ENCODE assay signal across 23 cellular contexts in genomic region chr19:36745870-36746269, GRCh38. TPM values are rescaled to one million over a fixed set of nuclear protein-coding genes. Genes with fewer than 3 reads are reported as not detected.
DNase-seq lines count a peak whose midpoint lies in the region; ATAC-seq and TF ChIP-seq lines count a peak whose summit lies in the region.
"Had no signal": no experiment of that assay in that cellular context is flagged by ENCODE, and none has a peak within 500 bp of the region (broad histone marks: within the 10 kb centered on the region; RNA-seq: fewer than 3 reads in every experiment).

No MANE protein-coding gene starts in this region.

- CTCF ChIA-PET in Panc1 (lab: Charles Lee), result no interaction called here

- H3K36me3 ChIP-seq in Panc1 (ENCODE audit: control insufficient read depth, insufficient read depth, low read length), result peaks cover 13% of the 10 kb centered on the region; the same call in 1 of the 2 replicates

- peaks cover 53% of the 10 kb centered on the region for H3K9me3 Mint-ChIP-seq in progenitor cell of endocrine pancreas (ENCODE audit: low read depth)

- H3K27ac ChIP-seq in Panc1 (ENCODE audit: low read length) (no peak overlapping the region), epithelial cell of prostate (no peak overlapping the region)
- H3K27ac ChIP-seq: A549, GM23248 had no signal

- DNase-seq in EL (peak; percentile 0), Panc1 (ENCODE audit: low read depth, low spot score) (no peak), epithelial cell of prostate (ENCODE audit: low read depth, low spot score) (peak; percentile 34), progenitor cell of endocrine pancreas (ENCODE audit: low spot score, unreplicated experiment) (no peak), hepatic stellate cell (ENCODE audit: low spot score) (no peak), NCI-H2029 (lab: John Stamatoyannopoulos, UW) (no peak)
- DNase-seq: CD4-positive, CD25-positive, alpha-beta regulatory T cell; DMS79; GM23248; Karpas-422; MV-4-11; NCI-H1105 treated with DMSO at 0.1 percent for 48 hours; NCI-H446; NCI-H526; OCI-M1; RPMI8226; SIG-M5; SK-N-SH had no signal

- H3K4me1 Mint-ChIP-seq in progenitor cell of endocrine pancreas (ENCODE audit: low read depth), result no peaks in the 10 kb centered on the region
- H3K4me1 Mint-ChIP-seq: B cell; CD4-positive, CD25-positive, alpha-beta regulatory T cell had no signal

- in situ Hi-C loops in Panc1 (cut with HindIII; ENCODE audit: low pct_unique_long_range_greater_than_20kb, low sequenced_read_pairs), result no loop called here

- ATAC-seq in Panc1, result no peak
- ATAC-seq in GM21447 (IDR thresholded peaks at IDR 0.05; ENCODE audit: unreplicated experiment), result no peak
- ATAC-seq: A549, GM12878 had no signal

- no peaks in the 10 kb centered on the region for H3K27me3 Mint-ChIP-seq in progenitor cell of endocrine pancreas
- H3K27me3 Mint-ChIP-seq: B cell; CD4-positive, CD25-positive, alpha-beta regulatory T cell had no signal

- H3K4me3 Mint-ChIP-seq in progenitor cell of endocrine pancreas (ENCODE audit: low read depth), result no peak overlapping the region
- H3K4me3 Mint-ChIP-seq: B cell; CD4-positive, CD25-positive, alpha-beta regulatory T cell had no signal

- H3K36me3 Mint-ChIP-seq in progenitor cell of endocrine pancreas (ENCODE audit: insufficient read depth), result peaks cover 78% of the 10 kb centered on the region

- intact Hi-C loops in Panc1 (cut with micrococcal nuclease; ENCODE audit: unreplicated experiment), result no loop called here

- no peaks in the 10 kb centered on the region for H3K27me3 ChIP-seq in Panc1 (ENCODE audit: control insufficient read depth, insufficient read depth, low read length)

- BruUV-seq in Panc1 (replicated peaks; lab: Mats Ljungman, UMichigan), result TSS peak; percentile 46

- H3K27ac Mint-ChIP-seq in progenitor cell of endocrine pancreas, result peak overlapping the region; percentile 7
- H3K27ac Mint-ChIP-seq: B cell; CD4-positive, CD25-positive, alpha-beta regulatory T cell had no signal

- H3K4me1 ChIP-seq in Panc1 (ENCODE audit: control insufficient read depth, insufficient read depth, low read length), result no peaks in the 10 kb centered on the region
- H3K4me1 ChIP-seq: A549, HAP-1 had no signal

- H3K4me3 ChIP-seq in Panc1 (ENCODE audit: low read depth in 2 of 2, low read length in 2 of 2), result no peak overlapping the region
- H3K4me3 ChIP-seq: A549, GM12878, GM23248, HAP-1 had no signal

- POLR2A ChIA-PET in Panc1 (lab: Charles Lee), result no interaction called here

- TF ChIP-seq CTCF in Panc1 (IDR thresholded peaks at IDR 0.05), result no peak
- TF ChIP-seq CTCF in progenitor cell of endocrine pancreas (IDR thresholded peaks at IDR 0.05; ENCODE audit: unreplicated experiment), result no peak

- peaks cover 70% of the 10 kb centered on the region for H3K9me3 ChIP-seq in Panc1 (ENCODE audit: control insufficient read depth, insufficient read depth, low read depth, low read length)

RNA-seq across cellular contexts. Expression of gene ZNF850, which starts 26.7 kb away (rescaled TPM):
- total RNA-seq in Panc1 (2021; ENCODE audit: unreplicated experiment), result 15.3 TPM
- 0.96 TPM for polyA plus RNA-seq in Panc1 (2012; ENCODE audit: insufficient read length)
- total RNA-seq in progenitor cell of endocrine pancreas, result 16.7 and 17.6 TPM in 2 replicates

RNA-seq across cellular contexts. Expression of gene ZNF567, which starts 58.5 kb away (rescaled TPM):
- 11.3 TPM for total RNA-seq in Panc1 (2021; ENCODE audit: unreplicated experiment)
- 6.3 TPM for polyA plus RNA-seq in Panc1 (2012; ENCODE audit: insufficient read length)
- 13.2 and 13.5 TPM in 2 replicates for total RNA-seq in progenitor cell of endocrine pancreas

Comparison
In these comparisons a context has a peak if more than half of its experiments do, and no peak if none do; other contexts are left out.
1. DNase-seq: peak in EL (single experiment) and epithelial cell of prostate (single experiment); none in Panc1 (single experiment), progenitor cell of endocrine pancreas (single experiment), hepatic stellate cell (single experiment) and NCI-H2029 (single experiment).